9 cellular contexts compared by ENCODE assay signal in the genomic region with DNA sequence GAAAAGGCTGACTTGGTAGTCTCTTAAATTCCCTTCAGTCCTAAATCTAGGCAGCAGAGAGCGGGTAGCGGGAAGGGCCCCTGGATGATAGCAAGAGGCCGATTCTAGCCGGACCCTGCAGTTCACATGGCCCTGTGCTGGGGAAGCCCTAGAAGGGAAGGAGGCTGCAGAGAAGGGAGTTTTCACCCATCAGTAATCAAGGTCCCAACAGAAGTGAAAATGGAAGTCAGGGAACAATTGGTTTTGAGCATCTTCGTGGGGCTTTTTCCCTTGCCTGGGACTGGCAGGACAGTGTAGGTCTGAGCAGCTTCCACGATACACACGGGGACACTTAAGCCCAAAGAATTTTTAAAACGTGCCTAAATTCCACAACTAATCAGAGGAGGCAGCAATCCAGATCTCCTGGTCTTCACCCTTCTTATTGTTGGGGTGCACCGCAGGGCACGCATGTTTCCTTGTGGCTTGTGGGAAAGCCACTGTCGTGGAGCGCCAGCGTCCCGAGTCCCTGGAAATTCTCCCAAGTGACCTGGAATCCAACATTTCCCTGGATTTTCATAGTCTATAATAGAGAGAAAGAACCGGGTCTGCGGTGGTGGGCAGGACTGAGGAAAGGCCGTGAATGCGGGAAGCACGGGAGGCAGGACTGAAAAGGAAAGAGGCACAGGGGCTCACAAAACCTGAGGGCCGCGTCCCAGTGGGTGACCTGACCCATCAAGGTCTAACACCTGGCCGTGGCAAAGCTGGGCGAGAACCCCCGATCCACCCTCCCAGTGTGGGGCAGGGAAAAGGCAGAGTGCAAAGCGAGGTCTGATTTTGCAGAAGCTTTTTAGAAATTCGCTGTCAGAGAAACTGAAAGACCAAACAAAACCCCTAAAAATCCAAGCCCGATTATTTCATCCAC. TPM values are rescaled to one million over a fixed set of nuclear protein-coding genes. Genes with fewer than 3 reads are reported as not detected.
A peak's percentile ranks its signal among the peaks of the same experiment; 100 is the strongest.
DNase-seq lines count a peak whose midpoint lies in the region; ATAC-seq, FAIRE-seq and TF ChIP-seq lines count a peak whose summit lies in the region.
"Had no signal": no experiment of that assay in that cellular context is flagged by ENCODE, and none has a peak within 500 bp of the region (broad histone marks: within the 10 kb centered on the region; RNA-seq: fewer than 3 reads in every experiment).

No MANE protein-coding gene starts in this region.

- WGBS in A549 (ENCODE audit: missing lambda C conversion rate), result 66% methylated on average over 25 of the region's 27 CpGs
- WGBS in body of pancreas, 2 donors, result 11 to 15% methylated on average over 27 of the region's 27 CpGs
- 26% methylated on average over 22 of the region's 27 CpGs for WGBS in mesenchymal stem cell
- WGBS in aorta, 2 donors, result 17% methylated on average over 27 of the region's 27 CpGs

- TF ChIP-seq POLR2A in A549 (IDR thresholded peaks at IDR 0.05; ENCODE audit: low read length) (no peak), body of pancreas (IDR thresholded peaks at IDR 0.05) (no peak)

- DNase-seq in A549 (ENCODE audit: low read depth in 1 of 2, low spot score in 1 of 2), result no peak
- DNase-seq in body of pancreas, result peak in 2 of 4 donors; percentile 47 to 51
- DNase-seq in mesenchymal stem cell, result peak; percentile 30
- no peak for DNase-seq in aorta
- no peak for DNase-seq in medulla oblongata (ENCODE audit: extremely low spot score)
- no peak for DNase-seq in frontal cortex (ENCODE audit: low spot score in 2 of 2)

- intact Hi-C loops in body of pancreas (cut with DNase I), result no loop called here
- intact Hi-C loops in aorta (cut with DNase I), result no loop called here

- H3K23ac ChIP-seq in mesenchymal stem cell (ENCODE audit: low read length in 2 of 2), result peak overlapping the region in 1 of 2 experiments; percentile 91

- peak overlapping the region; percentile 54 for H2AFZ ChIP-seq in mesenchymal stem cell (ENCODE audit: low read depth, low read length)

- H3K27me3 ChIP-seq in HUES6 (ENCODE audit: control insufficient read depth, insufficient read depth, low read length), result peaks cover 86% of the 10 kb centered on the region
- no peaks in the 10 kb centered on the region for H3K27me3 ChIP-seq in body of pancreas
- no peaks in the 10 kb centered on the region for H3K27me3 ChIP-seq in mesenchymal stem cell (ENCODE audit: control insufficient read depth in 1 of 2, insufficient read depth in 1 of 2, low read length in 2 of 2)
- no peaks in the 10 kb centered on the region for H3K27me3 ChIP-seq in aorta (ENCODE audit: control insufficient read depth in 1 of 2, insufficient read depth in 2 of 2, low read length in 1 of 2)

- H2AK5ac ChIP-seq in mesenchymal stem cell (ENCODE audit: low read length, severe bottlenecking), result no peak overlapping the region

- peak in 1 of 2 experiments; percentile 12; a peak in 1 of 6 replicates for ATAC-seq in A549
- ATAC-seq in body of pancreas, result no peak
- ATAC-seq in aorta (ENCODE audit: low FRiP score), result no peak
- ATAC-seq in GM18868 (IDR thresholded peaks at IDR 0.05; ENCODE audit: unreplicated experiment), result no peak

- TF ChIP-seq CTCF in A549 (IDR thresholded peaks at IDR 0.05), result no peak
- no peak for TF ChIP-seq CTCF in body of pancreas (IDR thresholded peaks at IDR 0.05)

- H3K36me3 ChIP-seq in HUES6 (ENCODE audit: control insufficient read depth, insufficient read depth, low read length), result no peaks in the 10 kb centered on the region
- no peaks in the 10 kb centered on the region for H3K36me3 ChIP-seq in body of pancreas (replicated peaks in 1 of 2; ENCODE audit: insufficient read depth in 1 of 2, low read depth in 2 of 2)
- H3K36me3 ChIP-seq in mesenchymal stem cell (ENCODE audit: control insufficient read depth in 1 of 2, insufficient read depth in 2 of 2, low read depth in 1 of 2, low read length in 2 of 2), result peaks cover 6 to 12% of the 10 kb centered on the region in 2 experiments
- H3K36me3 ChIP-seq in aorta (ENCODE audit: control insufficient read depth in 1 of 2, insufficient read depth in 2 of 2, low read length in 1 of 2), result no peaks in the 10 kb centered on the region

- peak overlapping the region; percentile 45 for H4K91ac ChIP-seq in mesenchymal stem cell (ENCODE audit: low read length)

- H4K8ac ChIP-seq in mesenchymal stem cell (ENCODE audit: low read length), result peak overlapping the region; percentile 89

- H3K9me3 ChIP-seq in A549, result no peaks in the 10 kb centered on the region
- H3K9me3 ChIP-seq in HUES6 (ENCODE audit: control insufficient read depth, insufficient read depth, low read depth, low read length), result no peaks in the 10 kb centered on the region
- no peaks in the 10 kb centered on the region for H3K9me3 ChIP-seq in body of pancreas
- H3K9me3 ChIP-seq in mesenchymal stem cell (ENCODE audit: control insufficient read depth, low read length), result no peaks in the 10 kb centered on the region
- H3K9me3 ChIP-seq in aorta (ENCODE audit: control insufficient read depth, low read length), result no peaks in the 10 kb centered on the region

- peak overlapping the region; percentile 68 to 87 for H3K4ac ChIP-seq in mesenchymal stem cell (ENCODE audit: low read depth in 1 of 2, low read length in 2 of 2)

- CTCF ChIA-PET in A549 (lab: Yijun Ruan, JAX), result interaction anchor here (2.0 kb wide), 1 partner anchor 11 kb away, joined by 5 read pairs; no protein-coding TSS in a partner anchor

- H2BK5ac ChIP-seq in mesenchymal stem cell (ENCODE audit: low read depth, low read length, poor library complexity, severe bottlenecking), result no peak overlapping the region

- POLR2A ChIA-PET in A549 (lab: Yijun Ruan, JAX), result no interaction called here

- peak overlapping the region; percentile 1 for H2BK120ac ChIP-seq in mesenchymal stem cell (ENCODE audit: low read depth, low read length)

- H3K4me3 ChIP-seq in A549, result peak overlapping the region; percentile 82
- H3K4me3 ChIP-seq in HUES6 (ENCODE audit: low read depth, low read length), result peak overlapping the region; percentile 70
- H3K4me3 ChIP-seq in body of pancreas, result peak overlapping the region; percentile 24 to 65
- peak overlapping the region; percentile 45 to 80 for H3K4me3 ChIP-seq in mesenchymal stem cell (ENCODE audit: insufficient read depth in 1 of 2, low read depth in 1 of 2, low read length in 2 of 2)
- peak overlapping the region; percentile 10 to 81 for H3K4me3 ChIP-seq in aorta (ENCODE audit: low read length in 2 of 2)

- peak overlapping the region; percentile 34 for H2BK15ac ChIP-seq in mesenchymal stem cell (ENCODE audit: low read depth, poor library complexity, severe bottlenecking)

- H3K9ac ChIP-seq in HUES6 (ENCODE audit: low read length), result peak overlapping the region; percentile 42
- H3K9ac ChIP-seq in mesenchymal stem cell (ENCODE audit: low read length), result peak overlapping the region; percentile 96

- peak overlapping the region in 1 of 2 experiments; percentile 98 for H2BK12ac ChIP-seq in mesenchymal stem cell (ENCODE audit: low read length in 2 of 2)

- H3K14ac ChIP-seq in mesenchymal stem cell (ENCODE audit: low read length in 2 of 2), result no peak overlapping the region

- H3K4me1 ChIP-seq in A549, result peaks cover 13% of the 10 kb centered on the region; the same call in 2 of the 3 replicates
- peaks cover 33% of the 10 kb centered on the region for H3K4me1 ChIP-seq in HUES6 (ENCODE audit: control insufficient read depth, insufficient read depth, low read length)
- H3K4me1 ChIP-seq in body of pancreas, result peaks cover 81% of the 10 kb centered on the region
- H3K4me1 ChIP-seq in mesenchymal stem cell (ENCODE audit: control insufficient read depth, insufficient read depth, low read depth, low read length), result peaks cover 30% of the 10 kb centered on the region
- H3K4me1 ChIP-seq in aorta (ENCODE audit: control insufficient read depth in 1 of 2, insufficient read depth in 2 of 2, low read length in 2 of 2), result no peaks in the 10 kb centered on the region

- H3K18ac ChIP-seq in mesenchymal stem cell (ENCODE audit: low read depth in 1 of 2, low read length in 2 of 2), result peak overlapping the region; percentile 31 to 90

- H3K4me2 ChIP-seq in A549 (peak overlapping the region; percentile 78), mesenchymal stem cell (ENCODE audit: low read length, poor library complexity, severe bottlenecking) (peak overlapping the region; percentile 46)

- H3K27ac ChIP-seq in A549 (peak overlapping the region; percentile 71 to 91; a peak in 5 of 6 replicates), HUES6 (ENCODE audit: low read depth, low read length) (no peak overlapping the region), body of pancreas (peak overlapping the region; percentile 89 to 95 (median 90)), mesenchymal stem cell (ENCODE audit: low read length, poor library complexity, severe bottlenecking) (peak overlapping the region; percentile 13), aorta (ENCODE audit: low read depth in 1 of 2, low read length in 2 of 2) (no peak overlapping the region)

- no peak for FAIRE-seq in A549 (lab: Jason Lieb, UNC)
- no peak for FAIRE-seq in frontal cortex (lab: Jason Lieb, UNC)
- FAIRE-seq: colon had no signal

- H3K79me1 ChIP-seq in mesenchymal stem cell (replicated peaks; ENCODE audit: low read length, poor library complexity, severe bottlenecking), result peaks cover 20% of the 10 kb centered on the region

- no peak for TF ChIP-seq RAD21 in A549 (conservative IDR thresholded peaks at IDR 0.05 in 1 of 2, IDR thresholded peaks at IDR 0.05 in 1 of 2)

- no peak for TF ChIP-seq EP300 in A549 (IDR thresholded peaks at IDR 0.05)

TF ChIP-seq in A549, 52 proteins besides CTCF, POLR2A, EP300 and RAD21 (continues in another document):
- TF ChIP-seq HDAC2 (IDR thresholded peaks at IDR 0.05) (no peak), ESRRA (IDR thresholded peaks at IDR 0.05; ENCODE audit: borderline replicate concordance, low read length) (no peak)

RNA-seq across cellular contexts. Expression of a gene that starts 0.8 kb away (rescaled TPM):
- polyA plus RNA-seq in A549 (2011; rRNA removed) (3.0 and 4.1 TPM in 2 replicates), A549 (2017; fragmentation: RNase III; extraction: RNeasy Plus Mini Kit Qiagen cat#74134 plus additional on column Dnase treatment) (3.4 to 4.2 TPM (median 3.8 TPM) in 3 replicates), aorta (1 to 10 TPM; 4.8 to 9.4 TPM)
- 6.6 and 8.6 TPM in 2 replicates for polyA plus RNA-seq in A549 (2012; cell fraction: cytosol; rRNA removed)
- polyA plus RNA-seq in A549 (2012; cell fraction: nucleus; rRNA removed), result 8.6 and 14.9 TPM in 2 replicates
- polyA minus RNA-seq in A549 (2011; rRNA and poly(A)+ RNA removed), result 2.7 and 2.9 TPM in 2 replicates
- total RNA-seq in body of pancreas (10 to 100 TPM; 53.7 to 67.7 TPM), aorta (10 to 100 TPM; 23.6 to 79.1 TPM), frontal cortex (1.2 TPM)
- 50.9 TPM for polyA plus RNA-seq in mesenchymal stem cell (2013, experiment 1 of 2)
- polyA plus RNA-seq in mesenchymal stem cell (2013, experiment 2 of 2), result 50.4 TPM

RNA-seq across cellular contexts. Expression of a gene that starts 29.9 kb away (rescaled TPM):
- polyA plus RNA-seq in A549 (2011; rRNA removed), result not detected in 2 replicates
- polyA plus RNA-seq in A549 (2012; cell fraction: cytosol; rRNA removed), result not detected in 2 replicates
- polyA plus RNA-seq in A549 (2012; cell fraction: nucleus; rRNA removed), result not detected in 2 replicates
- polyA plus RNA-seq in A549 (2017; fragmentation: RNase III; extraction: RNeasy Plus Mini Kit Qiagen cat#74134 plus additional on column Dnase treatment), result not detected in 3 replicates
- not detected in 2 replicates for polyA minus RNA-seq in A549 (2011; rRNA and poly(A)+ RNA removed)
- under 1 TPM in 1 of 2 donors, not detected in 1; 0.26 TPM for total RNA-seq in body of pancreas
- 0.04 TPM for polyA plus RNA-seq in mesenchymal stem cell (2013, experiment 1 of 2)
- 0.04 TPM for polyA plus RNA-seq in mesenchymal stem cell (2013, experiment 2 of 2)
- total RNA-seq in aorta, result not detected
- 1 to 10 TPM in 1 of 2 donors, under 1 TPM in 1; 0.31 to 2.4 TPM for polyA plus RNA-seq in aorta
- total RNA-seq in frontal cortex, result 0.41 TPM

Comparison
In these comparisons a context has a peak if more than half of its experiments do, and no peak if none do; other contexts are left out.
1. H3K27ac ChIP-seq: peak in A549 (2 of 2), body of pancreas (4 of 4) and mesenchymal stem cell (single experiment); none in HUES6 (single experiment) and aorta (0 of 2).
2. RNA of a gene that starts 0.8 kb away (total RNA-seq): 23.6 to 79.1 TPM in aorta and 53.7 to 67.7 TPM in body of pancreas; 1.2 TPM in frontal cortex (single experiment); every median in the first group is over 10 times any median in the second.
3. Peak in every context shown above with its lines, with median percentiles within 50 percentile points of each other: H3K4me3 ChIP-seq.